14 cellular contexts compared by ENCODE assay signal in genomic region chr15:25181290-25182097, GRCh38.
DNase-seq lines count a peak whose midpoint lies in the region; ATAC-seq and TF ChIP-seq lines count a peak whose summit lies in the region.
"Had no signal": no experiment of that assay in that cellular context is flagged by ENCODE, and none has a peak within 500 bp of the region (broad histone marks: within the 10 kb centered on the region; RNA-seq: fewer than 3 reads in every experiment).

No MANE protein-coding gene starts in this region.

- H2AFZ ChIP-seq in GM23338: no peak overlapping the region

- H3K27ac ChIP-seq in RWPE2 (ENCODE audit: poor library complexity, severe bottlenecking) (no peak overlapping the region), body of pancreas (no peak overlapping the region), spleen (no peak overlapping the region), GM23338 (ENCODE audit: low read depth) (no peak overlapping the region)
- H3K27ac ChIP-seq: skin epidermis had no signal

- DNase-seq in RWPE2 (ENCODE audit: low spot score): peak; percentile 62
- peak in 3 of 4 donors; percentile 0 to 8 (median 1) for DNase-seq in body of pancreas
- peak; percentile 33 for DNase-seq in left lobe of liver (ENCODE audit: low spot score)
- DNase-seq in spleen: peak; percentile 58
- no peak for DNase-seq in HuH-7.5 (ENCODE audit: low spot score)
- DNase-seq in NK-92 treated with Interleukin-12 subunit alpha and Interleukin-12 subunit beta, amount 100 ng/mL, for 24 hours (lab: John Stamatoyannopoulos, UW): no peak
- no peak for DNase-seq in GM23338 (ENCODE audit: low spot score)
- DNase-seq: activated CD4-positive, alpha-beta T cell treated with anti-CD3 and anti-CD28 coated beads for 4 hours; DMS153; RPMI8226; stimulated activated naive B cell treated with anti-CD40 and anti-IgM and Interleukin-4, amounts not matched to agents 10 μg/mL and 1 μg/mL and 100 μg/mL, for 72 hours had no signal

- H3K36me3 Mint-ChIP-seq in GM23338 (ENCODE audit: low read depth): peaks cover 17% of the 10 kb centered on the region
- H3K36me3 Mint-ChIP-seq: stimulated activated naive B cell treated with anti-CD40 and anti-IgM and Interleukin-4, amounts not matched to agents 10 μg/mL and 1 μg/mL and 100 μg/mL, for 72 hours had no signal

- H3K27me3 ChIP-seq in RWPE2 (ENCODE audit: insufficient read depth, poor library complexity, severe bottlenecking) (no peaks in the 10 kb centered on the region), body of pancreas (no peaks in the 10 kb centered on the region), spleen (replicated peaks in 1 of 7) (no peaks in the 10 kb centered on the region), GM23338 (ENCODE audit: insufficient read depth) (no peaks in the 10 kb centered on the region)

- no peaks in the 10 kb centered on the region for H3K79me2 ChIP-seq in GM23338 (replicated peaks; ENCODE audit: insufficient read depth)

- no peak overlapping the region for H3K4me3 ChIP-seq in RWPE2 (ENCODE audit: severe bottlenecking)
- no peak overlapping the region for H3K4me3 ChIP-seq in body of pancreas
- no peak overlapping the region for H3K4me3 ChIP-seq in spleen
- H3K4me3 ChIP-seq in GM23338: no peak overlapping the region
- H3K4me3 ChIP-seq: skin epidermis had no signal

- WGBS in body of pancreas, 2 donors: 76% methylated on average over 17 of the region's 17 CpGs; no CpG with 5 or more reads in 1 of the 2 donors
- 79 to 94% (median 87%) methylated on average over 7 to 17 of the region's 17 CpGs for WGBS in spleen, 5 donors

- peaks cover 6% of the 10 kb centered on the region for H3K27me3 Mint-ChIP-seq in GM23338 (ENCODE audit: insufficient read depth, low read depth, poor library complexity)
- H3K27me3 Mint-ChIP-seq: activated T-helper 17 cell treated with anti-CD3 and anti-CD28 coated beads, Interleukin-2, amount 50 U/mL, for 72 hours; stimulated activated naive B cell treated with anti-CD40 and anti-IgM and Interleukin-4, amounts not matched to agents 10 μg/mL and 1 μg/mL and 100 μg/mL, for 72 hours had no signal

- no peak overlapping the region for H3K4me2 ChIP-seq in GM23338

- no peaks in the 10 kb centered on the region for H3F3A ChIP-seq in GM23338 (replicated peaks; ENCODE audit: low read depth)

- H3K9me3 ChIP-seq in RWPE2 (ENCODE audit: severe bottlenecking) (peaks cover 56% of the 10 kb centered on the region), body of pancreas (peaks cover 0 to 5% (median 0%) of the 10 kb centered on the region in 3 donors), spleen (peaks cover 0 to 100% (median 80%) of the 10 kb centered on the region in 8 donors)

- H3K36me3 ChIP-seq in RWPE2 (ENCODE audit: low read depth) (no peaks in the 10 kb centered on the region), body of pancreas (replicated peaks in 1 of 2; ENCODE audit: insufficient read depth in 1 of 2, low read depth in 2 of 2) (no peaks in the 10 kb centered on the region), spleen (no peaks in the 10 kb centered on the region), GM23338 (ENCODE audit: insufficient read depth) (no peaks in the 10 kb centered on the region)

- TF ChIP-seq CTCF in RWPE2 (IDR thresholded peaks at IDR 0.05; ENCODE audit: poor library complexity, severe bottlenecking): no peak
- TF ChIP-seq CTCF in body of pancreas (IDR thresholded peaks at IDR 0.05): no peak
- TF ChIP-seq CTCF in spleen (IDR thresholded peaks at IDR 0.05 in 8 of 11, conservative IDR thresholded peaks at IDR 0.05 in 3 of 11): no peak
- TF ChIP-seq CTCF in GM23338 (conservative IDR thresholded peaks at IDR 0.05; ENCODE audit: low read depth in 2 of 2): no peak

- ATAC-seq in RWPE2 (ENCODE audit: low read depth): no peak
- no peak for ATAC-seq in body of pancreas
- ATAC-seq in left lobe of liver: no peak
- ATAC-seq in GM23338: no peak
- ATAC-seq in GM19395 (IDR thresholded peaks at IDR 0.05; ENCODE audit: unreplicated experiment): no peak
- ATAC-seq: activated T-helper 17 cell treated with anti-CD3 and anti-CD28 coated beads, Interleukin-2, amount 50 U/mL, for 72 hours; stimulated activated naive B cell treated with anti-CD40 and anti-IgM and Interleukin-4, amounts not matched to agents 10 μg/mL and 1 μg/mL and 100 μg/mL, for 72 hours had no signal

- intact Hi-C loops in body of pancreas (cut with DNase I) (no loop called here), spleen (cut with DNase I; ENCODE audit: low total_unique reads) (no loop called here)

- H3K4me3 Mint-ChIP-seq in GM23338: no peak overlapping the region
- H3K4me3 Mint-ChIP-seq: activated T-helper 17 cell treated with anti-CD3 and anti-CD28 coated beads, Interleukin-2, amount 50 U/mL, for 72 hours; stimulated activated naive B cell treated with anti-CD40 and anti-IgM and Interleukin-4, amounts not matched to agents 10 μg/mL and 1 μg/mL and 100 μg/mL, for 72 hours had no signal

- no peaks in the 10 kb centered on the region for H3K4me1 ChIP-seq in RWPE2 (ENCODE audit: insufficient read depth, poor library complexity, severe bottlenecking)
- H3K4me1 ChIP-seq in body of pancreas: no peaks in the 10 kb centered on the region
- no peaks in the 10 kb centered on the region for H3K4me1 ChIP-seq in spleen
- no peaks in the 10 kb centered on the region for H3K4me1 ChIP-seq in GM23338 (ENCODE audit: insufficient read depth)

- no peaks in the 10 kb centered on the region for H3K4me1 Mint-ChIP-seq in GM23338
- H3K4me1 Mint-ChIP-seq: activated T-helper 17 cell treated with anti-CD3 and anti-CD28 coated beads, Interleukin-2, amount 50 U/mL, for 72 hours; stimulated activated naive B cell treated with anti-CD40 and anti-IgM and Interleukin-4, amounts not matched to agents 10 μg/mL and 1 μg/mL and 100 μg/mL, for 72 hours had no signal

- H3K9me3 Mint-ChIP-seq in GM23338: peaks cover 96% of the 10 kb centered on the region

- TF ChIP-seq POLR2A in body of pancreas (IDR thresholded peaks at IDR 0.05) (no peak), spleen (IDR thresholded peaks at IDR 0.05) (no peak)

- H3K9me2 ChIP-seq in GM23338 (ENCODE audit: insufficient read depth): no peaks in the 10 kb centered on the region

- no peak overlapping the region for H3K27ac Mint-ChIP-seq in GM23338
- H3K27ac Mint-ChIP-seq: activated T-helper 17 cell treated with anti-CD3 and anti-CD28 coated beads, Interleukin-2, amount 50 U/mL, for 72 hours; stimulated activated naive B cell treated with anti-CD40 and anti-IgM and Interleukin-4, amounts not matched to agents 10 μg/mL and 1 μg/mL and 100 μg/mL, for 72 hours had no signal

- no peaks in the 10 kb centered on the region for H4K20me1 ChIP-seq in GM23338 (replicated peaks; ENCODE audit: insufficient read depth)

TF ChIP-seq in GM23338, 12 proteins besides CTCF, POLR2A, EP300 and RAD21:
- no peak for TF ChIP-seq STAT1 (IDR thresholded peaks at IDR 0.05; ENCODE audit: unreplicated experiment)

Comparison
In these comparisons a context has a peak if more than half of its experiments do, and no peak if none do; other contexts are left out.
1. DNase-seq: peak in RWPE2 (single experiment), body of pancreas (3 of 4), left lobe of liver (single experiment) and spleen (single experiment); none in HuH-7.5 (single experiment), NK-92 treated with Interleukin-12 subunit alpha and Interleukin-12 subunit beta, amount 100 ng/mL, for 24 hours (single experiment) and GM23338 (single experiment).